Comparison of ENCODE assay signal across 10 cellular contexts in the genomic region with DNA sequence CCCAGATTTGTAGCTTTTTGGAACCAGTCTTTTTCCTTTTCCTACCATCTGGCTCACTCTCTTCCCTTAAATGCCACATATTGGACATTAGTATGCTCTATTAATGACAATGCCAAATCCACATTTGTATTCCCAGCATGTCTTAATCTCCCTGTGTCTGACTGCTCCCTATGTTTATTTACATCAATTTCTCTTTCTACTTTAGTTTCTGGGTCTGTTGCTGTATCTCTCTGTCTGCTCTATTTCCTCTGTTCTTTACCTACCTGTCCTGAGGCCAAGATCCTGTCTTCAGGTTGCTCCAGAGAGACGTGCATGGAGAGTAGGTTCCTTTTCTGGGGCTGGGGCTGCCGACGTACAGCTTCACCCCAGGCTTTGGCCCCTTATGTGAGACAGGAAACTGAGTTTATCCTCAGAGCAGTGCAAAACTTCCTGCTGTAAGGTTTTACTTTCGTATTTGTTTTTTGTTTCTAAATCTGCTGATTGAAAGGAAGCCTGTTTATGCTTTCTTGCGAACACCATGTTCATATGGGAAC. TPM values are rescaled to one million over a fixed set of nuclear protein-coding genes. Genes with fewer than 3 reads are reported as not detected.
DNase-seq lines count a peak whose midpoint lies in the region; ATAC-seq and TF ChIP-seq lines count a peak whose summit lies in the region.
"Had no signal": no experiment of that assay in that cellular context is flagged by ENCODE, and none has a peak within 500 bp of the region (broad histone marks: within the 10 kb centered on the region; RNA-seq: fewer than 3 reads in every experiment).

No MANE protein-coding gene starts in this region.

- H3K27me3 ChIP-seq in ascending aorta = no peaks in the 10 kb centered on the region
- H3K27me3 ChIP-seq: pancreas had no signal

- CTCF ChIA-PET in activated CD8-positive, alpha-beta T cell treated with anti-CD3 and anti-CD28 coated beads for 36 hours (lab: Charles Lee) = interaction anchor here (0.8 to 17.9 kb wide), 12 partner anchors 8 to 134 kb away, joined by 3 to 367 read pairs (median 6); partner anchors contain the start of genes MRPL17 and TAF10

- peak; percentile 85 for ATAC-seq in HG03135 (IDR thresholded peaks at IDR 0.05; ENCODE audit: unreplicated experiment)
- ATAC-seq in activated CD8-positive, alpha-beta T cell treated with anti-CD3 and anti-CD28 coated beads for 36 hours = peak; percentile 82
- no peak for ATAC-seq in sciatic nerve
- ATAC-seq: A549 had no signal

- no peaks in the 10 kb centered on the region for H3K9me3 Mint-ChIP-seq in activated CD8-positive, alpha-beta T cell treated with anti-CD3 and anti-CD28 coated beads for 36 hours

- peak overlapping the region in 1 of 2 donors; percentile 7 for H3K27ac ChIP-seq in ascending aorta
- H3K27ac ChIP-seq: A549 had no signal

- intact Hi-C loops in activated CD8-positive, alpha-beta T cell treated with anti-CD3 and anti-CD28 coated beads for 36 hours (cut with micrococcal nuclease) = loop anchor here (10.0 kb wide), 1 partner anchor 131 kb away; the partner anchor contains the start of genes TAF10 and TPP1
- intact Hi-C loops in ascending aorta (cut with DNase I) (no loop called here), sciatic nerve (cut with DNase I) (no loop called here)

- H3K9me3 ChIP-seq in ascending aorta = no peaks in the 10 kb centered on the region
- H3K9me3 ChIP-seq: A549, pancreas had no signal

- peak overlapping the region in 1 of 2 donors; percentile 34 for H3K4me3 ChIP-seq in ascending aorta
- H3K4me3 ChIP-seq: A549 had no signal

- H3K36me3 ChIP-seq in ascending aorta = no peaks in the 10 kb centered on the region
- H3K36me3 ChIP-seq: pancreas had no signal

- no peak overlapping the region for H3K4me3 Mint-ChIP-seq in activated CD8-positive, alpha-beta T cell treated with anti-CD3 and anti-CD28 coated beads for 36 hours

- H3K36me3 Mint-ChIP-seq in activated CD8-positive, alpha-beta T cell treated with anti-CD3 and anti-CD28 coated beads for 36 hours (ENCODE audit: low read depth) = peaks cover 7% of the 10 kb centered on the region

- no peak overlapping the region for H3K27ac Mint-ChIP-seq in activated CD8-positive, alpha-beta T cell treated with anti-CD3 and anti-CD28 coated beads for 36 hours

- DNase-seq in activated T-cell treated with anti-CD3 and anti-CD28 coated beads for 1 hour (ENCODE audit: low read depth) = peak; percentile 22
- no peak for DNase-seq in activated T-cell treated with anti-CD3 and anti-CD28 coated beads for 4 hours
- DNase-seq in activated CD8-positive, alpha-beta T cell treated with anti-CD3 and anti-CD28 coated beads for 36 hours = peak; percentile 63
- peak; percentile 31 for DNase-seq in iris pigment epithelial cell (ENCODE audit: low read depth)
- DNase-seq in ascending aorta (ENCODE audit: low spot score in 2 of 2) = no peak
- DNase-seq in sciatic nerve (ENCODE audit: low spot score) = no peak
- DNase-seq in dedifferentiated amniotic fluid mesenchymal stem cell (ENCODE audit: extremely low spot score) = no peak
- DNase-seq: pancreas had no signal

- no peaks in the 10 kb centered on the region for H3K4me1 ChIP-seq in ascending aorta
- H3K4me1 ChIP-seq: A549, pancreas had no signal

- peaks cover 29% of the 10 kb centered on the region for H3K4me1 Mint-ChIP-seq in activated CD8-positive, alpha-beta T cell treated with anti-CD3 and anti-CD28 coated beads for 36 hours (ENCODE audit: low read depth)

- H3K27me3 Mint-ChIP-seq in activated CD8-positive, alpha-beta T cell treated with anti-CD3 and anti-CD28 coated beads for 36 hours = no peaks in the 10 kb centered on the region

- no peak for TF ChIP-seq CTCF in activated CD8-positive, alpha-beta T cell treated with anti-CD3 and anti-CD28 coated beads for 36 hours (IDR thresholded peaks at IDR 0.05)
- TF ChIP-seq CTCF in ascending aorta (IDR thresholded peaks at IDR 0.05) = no peak

- POLR2A ChIA-PET in activated CD8-positive, alpha-beta T cell treated with anti-CD3 and anti-CD28 coated beads for 36 hours (lab: Charles Lee) = interaction anchor here (0.6 to 2.3 kb wide), 10 partner anchors 9 to 328 kb away, joined by 3 to 12 read pairs (median 4); no protein-coding TSS in a partner anchor

RNA-seq across cellular contexts. Expression of gene OR2AG2, which starts 25.6 kb away (rescaled TPM):
- total RNA-seq in activated CD8-positive, alpha-beta T cell treated with anti-CD3 and anti-CD28 coated beads for 36 hours = under 1 TPM; 0.29 to 0.45 TPM
- total RNA-seq in ascending aorta (0.43 TPM), sciatic nerve (not detected)

RNA-seq across cellular contexts. Expression of gene OR2AG1, which starts 36.7 kb away (rescaled TPM):
- not detected for total RNA-seq in activated CD8-positive, alpha-beta T cell treated with anti-CD3 and anti-CD28 coated beads for 36 hours
- not detected for total RNA-seq in ascending aorta
- not detected for total RNA-seq in sciatic nerve
- total RNA-seq: pancreas had no signal

RNA-seq across cellular contexts. Expression of gene OR6A2, which starts 53.3 kb away (rescaled TPM):
- total RNA-seq in activated CD8-positive, alpha-beta T cell treated with anti-CD3 and anti-CD28 coated beads for 36 hours = under 1 TPM; 0.16 to 0.38 TPM
- not detected for total RNA-seq in ascending aorta
- 0.18 TPM for total RNA-seq in sciatic nerve

Comparison
In these comparisons a context has a peak if more than half of its experiments do, and no peak if none do; other contexts are left out.
1. DNase-seq: peak in activated T-cell treated with anti-CD3 and anti-CD28 coated beads for 1 hour (single experiment), activated CD8-positive, alpha-beta T cell treated with anti-CD3 and anti-CD28 coated beads for 36 hours (single experiment) and iris pigment epithelial cell (single experiment); none in activated T-cell treated with anti-CD3 and anti-CD28 coated beads for 4 hours (single experiment), ascending aorta (0 of 2), sciatic nerve (single experiment) and dedifferentiated amniotic fluid mesenchymal stem cell (single experiment).